Comparison of ENCODE assay signal across 19 cellular contexts in genomic region chr9:24413651-24414050, GRCh38.
"Had no signal": no experiment of that assay in that cellular context is flagged by ENCODE, and none has a peak within 500 bp of the region (broad histone marks: within the 10 kb centered on the region; RNA-seq: fewer than 3 reads in every experiment).

No MANE protein-coding gene starts in this region.

- H3K4me1 ChIP-seq: body of pancreas, gastrocnemius medialis, heart right ventricle, left lung, prostate gland, sigmoid colon, upper lobe of left lung had no signal

- H3K36me3 ChIP-seq: gastrocnemius medialis, heart right ventricle, left lung, prostate gland, sigmoid colon, upper lobe of left lung had no signal

- ATAC-seq: activated CD8-positive, alpha-beta T cell treated with anti-CD3 and anti-CD28 coated beads for 36 hours; body of pancreas; esophagus mucosa; gastrocnemius medialis; heart right ventricle; left lung; natural killer cell treated with Interleukin-12 subunit alpha and Interleukin-12 subunit beta and Interleukin-15 and Interleukin-18, amount 100 ng/mL, for 72 hours; T-cell had no signal

- H3K4me3 ChIP-seq: body of pancreas, dorsolateral prefrontal cortex, gastrocnemius medialis, heart right ventricle, left lung, prostate gland, sigmoid colon, upper lobe of left lung had no signal

- H3K9me3 ChIP-seq: body of pancreas, gastrocnemius medialis, prostate gland, sigmoid colon, upper lobe of left lung had no signal

- H3K27me3 ChIP-seq: body of pancreas, dorsolateral prefrontal cortex, gastrocnemius medialis, heart right ventricle, left lung, sigmoid colon, upper lobe of left lung had no signal

- DNase-seq: activated CD4-positive, alpha-beta T cell treated with anti-CD3 and anti-CD28 coated beads for 4 hours; activated CD8-positive, alpha-beta memory T cell treated with anti-CD3 and anti-CD28 coated beads, Interleukin-2, amount 50 U/mL, for 4 hours; activated CD8-positive, alpha-beta T cell treated with anti-CD3 and anti-CD28 coated beads for 36 hours; body of pancreas; dorsolateral prefrontal cortex; gastrocnemius medialis; heart right ventricle; islet precursor cell; left lung; nucleus accumbens; sigmoid colon; stimulated activated CD4-positive, alpha-beta T cell treated with anti-CD3 and anti-CD28 coated beads, Interleukin-4, amount 100 ng/mL, for 1 hour; T-cell; T1000; upper lobe of left lung had no signal

- H3K27ac ChIP-seq: body of pancreas, dorsolateral prefrontal cortex, gastrocnemius medialis, heart right ventricle, left lung, prostate gland, sigmoid colon, upper lobe of left lung, VCaP had no signal
